Comparison of ENCODE assay signal across 13 cellular contexts in the genomic region with DNA sequence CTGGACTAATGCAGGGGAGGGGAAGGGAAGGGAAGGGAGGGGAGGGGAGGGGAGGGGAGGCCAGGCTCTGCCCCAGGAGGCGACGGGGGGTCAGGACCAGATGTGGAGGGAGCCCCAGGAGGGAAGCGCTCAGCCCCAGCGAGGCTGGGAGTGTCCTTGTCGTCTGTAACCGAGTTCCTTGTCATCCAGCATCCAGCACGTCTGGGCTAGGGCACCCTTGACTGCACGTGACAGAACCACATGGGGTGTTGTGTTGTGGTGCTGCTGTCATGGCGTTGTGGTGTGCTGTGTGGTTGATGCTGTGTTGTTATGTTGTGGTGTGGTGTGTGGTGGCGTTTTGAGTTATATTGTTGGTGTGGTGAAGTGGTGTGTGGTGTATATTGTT. TPM values are rescaled to one million over a fixed set of nuclear protein-coding genes. Genes with fewer than 3 reads are reported as not detected.
DNase-seq lines count a peak whose midpoint lies in the region; ATAC-seq and TF ChIP-seq lines count a peak whose summit lies in the region.
"Had no signal": no experiment of that assay in that cellular context is flagged by ENCODE, and none has a peak within 500 bp of the region (broad histone marks: within the 10 kb centered on the region; RNA-seq: fewer than 3 reads in every experiment).

No MANE protein-coding gene starts in this region.

- no peaks in the 10 kb centered on the region for H3K36me3 ChIP-seq in neutrophil
- H3K36me3 ChIP-seq: pancreas had no signal

- H3K4me1 Mint-ChIP-seq in activated CD4-positive, alpha-beta T cell treated with anti-CD3 and anti-CD28 coated beads for 36 hours: peaks cover 14% of the 10 kb centered on the region
- peaks cover 15% of the 10 kb centered on the region for H3K4me1 Mint-ChIP-seq in activated T-helper 1 cell treated with anti-CD3 and anti-CD28 coated beads, Interleukin-12 subunit alpha, Interleukin-12 subunit beta, Interleukin-2, Interleukin-4 antibody, amounts not matched to agents 30 ng/mL and 10 ng/mL and 1 ng/mL, durations not matched to agents 14 hours and 24 hours and 36 hours (ENCODE audit: low read depth)

- H3K27ac Mint-ChIP-seq in activated CD4-positive, alpha-beta T cell treated with anti-CD3 and anti-CD28 coated beads for 36 hours: peak overlapping the region; percentile 49
- H3K27ac Mint-ChIP-seq in activated T-helper 1 cell treated with anti-CD3 and anti-CD28 coated beads, Interleukin-12 subunit alpha, Interleukin-12 subunit beta, Interleukin-2, Interleukin-4 antibody, amounts not matched to agents 30 ng/mL and 10 ng/mL and 1 ng/mL, durations not matched to agents 14 hours and 24 hours and 36 hours: peak overlapping the region; percentile 71
- H3K27ac Mint-ChIP-seq: activated naive CD8-positive, alpha-beta T cell had no signal

- H3K4me1 ChIP-seq in neutrophil (ENCODE audit: control insufficient read depth in 1 of 2, insufficient read depth in 1 of 2, low read depth in 1 of 2, low read length in 1 of 2): peaks cover 18 to 19% of the 10 kb centered on the region in 2 experiments
- H3K4me1 ChIP-seq: pancreas had no signal

- POLR2A ChIA-PET in activated CD4-positive, alpha-beta T cell treated with anti-CD3 and anti-CD28 coated beads for 36 hours (lab: Charles Lee): no interaction called here

- H3K9me3 ChIP-seq in neutrophil: no peaks in the 10 kb centered on the region
- H3K9me3 ChIP-seq: pancreas had no signal

- no peak for TF ChIP-seq CTCF in neutrophil (IDR thresholded peaks at IDR 0.05)

- peak; percentile 28 for ATAC-seq in activated CD4-positive, alpha-beta T cell treated with anti-CD3 and anti-CD28 coated beads for 36 hours
- peak; percentile 23 for ATAC-seq in HG03159 (IDR thresholded peaks at IDR 0.05; ENCODE audit: unreplicated experiment)
- no peak for ATAC-seq in SK-N-SH treated with all-trans-retinoic acid at 6 μM for 48 hours

- peak overlapping the region; percentile 77 for H3K27ac ChIP-seq in neutrophil
- H3K27ac ChIP-seq: pancreas had no signal

- DNase-seq in activated CD4-positive, alpha-beta T cell treated with anti-CD3 and anti-CD28 coated beads for 36 hours: peak; percentile 65
- DNase-seq in activated CD4-positive, alpha-beta T cell treated with anti-CD3 and anti-CD28 coated beads for 1 hour: no peak
- DNase-seq in activated T-helper 1 cell treated with anti-CD3 and anti-CD28 coated beads, Interleukin-12 subunit alpha, Interleukin-12 subunit beta, Interleukin-2, Interleukin-4 antibody, amounts not matched to agents 30 ng/mL and 10 ng/mL and 1 ng/mL, durations not matched to agents 14 hours and 24 hours and 36 hours (ENCODE audit: low spot score): peak; percentile 25
- DNase-seq in germinal center (ENCODE audit: low spot score): no peak
- DNase-seq in GF-D8 (lab: John Stamatoyannopoulos, UW): no peak
- DNase-seq: cortex of kidney; NCI-H2029 treated with DMSO at 0.1 percent for 48 hours; stimulated activated CD4-positive, alpha-beta T cell treated with anti-CD3 and anti-CD28 coated beads, Interleukin-4, amount 100 ng/mL, for 1 hour had no signal

- CTCF ChIA-PET in activated CD4-positive, alpha-beta T cell treated with anti-CD3 and anti-CD28 coated beads for 36 hours (lab: Charles Lee): no interaction called here

- no peaks in the 10 kb centered on the region for H3K27me3 ChIP-seq in neutrophil
- H3K27me3 ChIP-seq: pancreas had no signal

- intact Hi-C loops in activated CD4-positive, alpha-beta T cell treated with anti-CD3 and anti-CD28 coated beads for 36 hours (cut with DNase I, micrococcal nuclease): loop anchor here in 1 of 2 experiments (1.0 to 10.0 kb wide), 5 partner anchors 28 to 802 kb away; a partner anchor contains a TSS
- intact Hi-C loops in activated T-helper 1 cell treated with anti-CD3 and anti-CD28 coated beads, Interleukin-12 subunit alpha, Interleukin-12 subunit beta, Interleukin-2, Interleukin-4 antibody, amounts not matched to agents 30 ng/mL and 10 ng/mL and 1 ng/mL, durations not matched to agents 14 hours and 24 hours and 36 hours (cut with micrococcal nuclease): loop anchor here (10.0 kb wide), 1 partner anchor 212 kb away; a partner anchor contains a TSS

- H3K4me3 ChIP-seq in neutrophil (ENCODE audit: low read depth in 1 of 2, low read length in 1 of 2): peak overlapping the region in 1 of 2 experiments; percentile 61

- H3K27me3 Mint-ChIP-seq in activated CD4-positive, alpha-beta T cell treated with anti-CD3 and anti-CD28 coated beads for 36 hours: peaks cover 5% of the 10 kb centered on the region
- H3K27me3 Mint-ChIP-seq in activated T-helper 1 cell treated with anti-CD3 and anti-CD28 coated beads, Interleukin-12 subunit alpha, Interleukin-12 subunit beta, Interleukin-2, Interleukin-4 antibody, amounts not matched to agents 30 ng/mL and 10 ng/mL and 1 ng/mL, durations not matched to agents 14 hours and 24 hours and 36 hours (ENCODE audit: insufficient read depth): no peaks in the 10 kb centered on the region
- H3K27me3 Mint-ChIP-seq: activated naive CD8-positive, alpha-beta T cell had no signal

- H3K4me3 Mint-ChIP-seq in activated CD4-positive, alpha-beta T cell treated with anti-CD3 and anti-CD28 coated beads for 36 hours: peak overlapping the region; percentile 9
- H3K4me3 Mint-ChIP-seq in activated T-helper 1 cell treated with anti-CD3 and anti-CD28 coated beads, Interleukin-12 subunit alpha, Interleukin-12 subunit beta, Interleukin-2, Interleukin-4 antibody, amounts not matched to agents 30 ng/mL and 10 ng/mL and 1 ng/mL, durations not matched to agents 14 hours and 24 hours and 36 hours: peak overlapping the region; percentile 2
- H3K4me3 Mint-ChIP-seq: activated naive CD8-positive, alpha-beta T cell had no signal

- no peaks in the 10 kb centered on the region for H3K36me3 Mint-ChIP-seq in activated CD4-positive, alpha-beta T cell treated with anti-CD3 and anti-CD28 coated beads for 36 hours (ENCODE audit: low read depth)
- no peaks in the 10 kb centered on the region for H3K36me3 Mint-ChIP-seq in activated T-helper 1 cell treated with anti-CD3 and anti-CD28 coated beads, Interleukin-12 subunit alpha, Interleukin-12 subunit beta, Interleukin-2, Interleukin-4 antibody, amounts not matched to agents 30 ng/mL and 10 ng/mL and 1 ng/mL, durations not matched to agents 14 hours and 24 hours and 36 hours (ENCODE audit: low read depth)
- H3K36me3 Mint-ChIP-seq: activated naive CD8-positive, alpha-beta T cell had no signal

- H3K9me3 Mint-ChIP-seq in activated CD4-positive, alpha-beta T cell treated with anti-CD3 and anti-CD28 coated beads for 36 hours (ENCODE audit: low read depth): no peaks in the 10 kb centered on the region
- peaks cover 7% of the 10 kb centered on the region for H3K9me3 Mint-ChIP-seq in activated T-helper 1 cell treated with anti-CD3 and anti-CD28 coated beads, Interleukin-12 subunit alpha, Interleukin-12 subunit beta, Interleukin-2, Interleukin-4 antibody, amounts not matched to agents 30 ng/mL and 10 ng/mL and 1 ng/mL, durations not matched to agents 14 hours and 24 hours and 36 hours

TF ChIP-seq in SK-N-SH treated with all-trans-retinoic acid at 6 μM for 48 hours, 23 proteins besides CTCF, POLR2A, EP300 and RAD21:
- TF ChIP-seq TCF4 (CRISPR knock-in tag; IDR thresholded peaks at IDR 0.05; ENCODE audit: borderline replicate concordance) (no peak), BACH2 (CRISPR knock-in tag; IDR thresholded peaks at IDR 0.05; ENCODE audit: borderline replicate concordance) (no peak), CSDC2 (CRISPR knock-in tag; IDR thresholded peaks at IDR 0.05) (no peak), TOX (CRISPR knock-in tag; IDR thresholded peaks at IDR 0.05; ENCODE audit: borderline replicate concordance) (no peak), GLIS3 (CRISPR knock-in tag; IDR thresholded peaks at IDR 0.05) (no peak), ZNF8 (CRISPR knock-in tag; IDR thresholded peaks at IDR 0.05) (no peak), ZC3H10 (CRISPR knock-in tag; IDR thresholded peaks at IDR 0.05) (no peak), RARB (CRISPR knock-in tag; IDR thresholded peaks at IDR 0.05) (no peak), ISL1 (CRISPR knock-in tag; IDR thresholded peaks at IDR 0.05) (no peak), SNAI2 (CRISPR knock-in tag; IDR thresholded peaks at IDR 0.05) (no peak)
- TF ChIP-seq, protein P1, sequence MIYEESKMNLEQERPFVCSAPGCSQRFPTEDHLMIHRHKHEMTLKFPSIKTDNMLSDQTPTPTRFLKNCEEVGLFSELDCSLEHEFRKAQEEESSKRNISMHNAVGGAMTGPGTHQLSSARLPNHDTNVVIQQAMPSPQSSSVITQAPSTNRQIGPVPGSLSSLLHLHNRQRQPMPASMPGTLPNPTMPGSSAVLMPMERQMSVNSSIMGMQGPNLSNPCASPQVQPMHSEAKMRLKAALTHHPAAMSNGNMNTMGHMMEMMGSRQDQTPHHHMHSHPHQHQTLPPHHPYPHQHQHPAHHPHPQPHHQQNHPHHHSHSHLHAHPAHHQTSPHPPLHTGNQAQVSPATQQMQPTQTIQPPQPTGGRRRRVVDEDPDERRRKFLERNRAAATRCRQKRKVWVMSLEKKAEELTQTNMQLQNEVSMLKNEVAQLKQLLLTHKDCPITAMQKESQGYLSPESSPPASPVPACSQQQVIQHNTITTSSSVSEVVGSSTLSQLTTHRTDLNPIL (CRISPR knock-in tag; IDR thresholded peaks at IDR 0.05; ENCODE audit: low read depth): no peak
- TF ChIP-seq, protein P2, sequence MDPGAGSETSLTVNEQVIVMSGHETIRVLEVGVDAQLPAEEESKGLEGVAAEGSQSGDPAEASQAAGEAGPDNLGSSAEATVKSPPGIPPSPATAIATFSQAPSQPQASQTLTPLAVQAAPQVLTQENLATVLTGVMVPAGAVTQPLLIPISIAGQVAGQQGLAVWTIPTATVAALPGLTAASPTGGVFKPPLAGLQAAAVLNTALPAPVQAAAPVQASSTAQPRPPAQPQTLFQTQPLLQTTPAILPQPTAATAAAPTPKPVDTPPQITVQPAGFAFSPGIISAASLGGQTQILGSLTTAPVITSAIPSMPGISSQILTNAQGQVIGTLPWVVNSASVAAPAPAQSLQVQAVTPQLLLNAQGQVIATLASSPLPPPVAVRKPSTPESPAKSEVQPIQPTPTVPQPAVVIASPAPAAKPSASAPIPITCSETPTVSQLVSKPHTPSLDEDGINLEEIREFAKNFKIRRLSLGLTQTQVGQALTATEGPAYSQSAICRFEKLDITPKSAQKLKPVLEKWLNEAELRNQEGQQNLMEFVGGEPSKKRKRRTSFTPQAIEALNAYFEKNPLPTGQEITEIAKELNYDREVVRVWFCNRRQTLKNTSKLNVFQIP (CRISPR knock-in tag; IDR thresholded peaks at IDR 0.05; ENCODE audit: borderline replicate concordance, low read depth): no peak

RNA-seq across cellular contexts. Expression of a gene that starts 28.4 kb away (rescaled TPM):
- 10 to 100 TPM; 47.9 to 73.1 TPM for total RNA-seq in activated CD4-positive, alpha-beta T cell treated with anti-CD3 and anti-CD28 coated beads for 36 hours
- total RNA-seq in activated T-helper 1 cell treated with anti-CD3 and anti-CD28 coated beads, Interleukin-12 subunit alpha, Interleukin-12 subunit beta, Interleukin-2, Interleukin-4 antibody, amounts not matched to agents 30 ng/mL and 10 ng/mL and 1 ng/mL, durations not matched to agents 14 hours and 24 hours and 36 hours: 65.3 and 69.3 TPM in 2 replicates

Comparison
In these comparisons a context has a peak if more than half of its experiments do, and no peak if none do; other contexts are left out.
1. DNase-seq: peak in activated CD4-positive, alpha-beta T cell treated with anti-CD3 and anti-CD28 coated beads for 36 hours (single experiment) and activated T-helper 1 cell treated with anti-CD3 and anti-CD28 coated beads, Interleukin-12 subunit alpha, Interleukin-12 subunit beta, Interleukin-2, Interleukin-4 antibody, amounts not matched to agents 30 ng/mL and 10 ng/mL and 1 ng/mL, durations not matched to agents 14 hours and 24 hours and 36 hours (single experiment); none in activated CD4-positive, alpha-beta T cell treated with anti-CD3 and anti-CD28 coated beads for 1 hour (single experiment), germinal center (single experiment) and GF-D8 (single experiment).